Comparison of ENCODE assay signal across 8 cellular contexts in genomic region chr5:180291234-180291940, GRCh38.
DNase-seq lines count a peak whose midpoint lies in the region; ATAC-seq and TF ChIP-seq lines count a peak whose summit lies in the region.

No MANE protein-coding gene starts in this region.

- 0 out of 2 replicates have a peak, but pooled peaks cover 3% of the 10 kb centered on the region for H3K9me3 ChIP-seq in HAP-1

- H3K27me3 ChIP-seq in HAP-1 (ENCODE audit: low read depth) = no peaks in the 10 kb centered on the region

- TF ChIP-seq CTCF in LNCAP (IDR thresholded peaks at IDR 0.05) (peak; percentile 48), astrocyte of the cerebellum (IDR thresholded peaks at IDR 0.05; ENCODE audit: low read depth, low read length, missing control alignments) (peak; percentile 25)

- H3K4me3 Mint-ChIP-seq in stimulated activated naive B cell treated with anti-CD40 and anti-IgM and Interleukin-4, amounts not matched to agents 10 μg/mL and 1 μg/mL and 100 μg/mL, for 72 hours = peak overlapping the region; percentile 90 to 93

- peaks cover 24% of the 10 kb centered on the region for H3K4me1 ChIP-seq in HAP-1

- in situ Hi-C loops in HAP-1 (cut with MboI; ENCODE audit: low sequenced_read_pairs) (loop anchor here (10.0 kb wide), 1 partner anchor 183 kb away; no protein-coding TSS in a partner anchor), astrocyte of the cerebellum (cut with HindIII; ENCODE audit: low sequenced_read_pairs) (no loop called here)

- peak; percentile 53 for DNase-seq in activated gamma-delta T cell (lab: John Stamatoyannopoulos, UW)
- DNase-seq in activated gamma-delta T cell treated with Interleukin-2 at 50 U/mL for 16 hours = no peak
- peak; percentile 8 to 46 for DNase-seq in HAP-1 (ENCODE audit: low spot score in 2 of 2)
- DNase-seq in astrocyte of the cerebellum (ENCODE audit: low read depth) = no peak
- DNase-seq in islet precursor cell = peak; percentile 67
- DNase-seq in stimulated activated naive B cell treated with anti-CD40 and anti-IgM and Interleukin-4, amounts not matched to agents 10 μg/mL and 1 μg/mL and 100 μg/mL, for 72 hours = peak; percentile 35
- DNase-seq in central memory CD4-positive, alpha-beta T cell = no peak

- H3K9me3 Mint-ChIP-seq in stimulated activated naive B cell treated with anti-CD40 and anti-IgM and Interleukin-4, amounts not matched to agents 10 μg/mL and 1 μg/mL and 100 μg/mL, for 72 hours = no peaks in the 10 kb centered on the region

- peaks cover 7 to 17% of the 10 kb centered on the region in 2 donors for H3K36me3 Mint-ChIP-seq in stimulated activated naive B cell treated with anti-CD40 and anti-IgM and Interleukin-4, amounts not matched to agents 10 μg/mL and 1 μg/mL and 100 μg/mL, for 72 hours

- peak; percentile 39 to 40 for ATAC-seq in stimulated activated naive B cell treated with anti-CD40 and anti-IgM and Interleukin-4, amounts not matched to agents 10 μg/mL and 1 μg/mL and 100 μg/mL, for 72 hours (replicated peaks)

- peaks cover 38 to 58% of the 10 kb centered on the region in 2 donors for H3K4me1 Mint-ChIP-seq in stimulated activated naive B cell treated with anti-CD40 and anti-IgM and Interleukin-4, amounts not matched to agents 10 μg/mL and 1 μg/mL and 100 μg/mL, for 72 hours

- H3K27me3 Mint-ChIP-seq in stimulated activated naive B cell treated with anti-CD40 and anti-IgM and Interleukin-4, amounts not matched to agents 10 μg/mL and 1 μg/mL and 100 μg/mL, for 72 hours = no peaks in the 10 kb centered on the region

- peak overlapping the region; percentile 63 for H3K4me3 ChIP-seq in HAP-1
- H3K4me3 ChIP-seq in astrocyte of the cerebellum (ENCODE audit: low read depth, low read length) = peak overlapping the region; percentile 70

- peaks cover 10% of the 10 kb centered on the region for H3K36me3 ChIP-seq in HAP-1 (replicated peaks)

- H3K27ac Mint-ChIP-seq in stimulated activated naive B cell treated with anti-CD40 and anti-IgM and Interleukin-4, amounts not matched to agents 10 μg/mL and 1 μg/mL and 100 μg/mL, for 72 hours = peak overlapping the region; percentile 92

Comparison
In these comparisons a context has a peak if more than half of its experiments do, and no peak if none do; other contexts are left out.
1. DNase-seq: peak in activated gamma-delta T cell (single experiment), HAP-1 (2 of 2), islet precursor cell (single experiment) and stimulated activated naive B cell treated with anti-CD40 and anti-IgM and Interleukin-4, amounts not matched to agents 10 μg/mL and 1 μg/mL and 100 μg/mL, for 72 hours (single experiment); none in activated gamma-delta T cell treated with Interleukin-2 at 50 U/mL for 16 hours (single experiment), astrocyte of the cerebellum (single experiment) and central memory CD4-positive, alpha-beta T cell (single experiment).